Comparison of ENCODE assay signal across 20 cellular contexts in genomic region chr5:29960323-29960722, GRCh38.
DNase-seq lines count a peak whose midpoint lies in the region; ATAC-seq, FAIRE-seq and TF ChIP-seq lines count a peak whose summit lies in the region.
"Had no signal": no experiment of that assay in that cellular context is flagged by ENCODE, and none has a peak within 500 bp of the region (broad histone marks: within the 10 kb centered on the region; RNA-seq: fewer than 3 reads in every experiment).

No MANE protein-coding gene starts in this region.

- no peaks in the 10 kb centered on the region for H3K4me1 ChIP-seq in H9 (ENCODE audit: insufficient read depth, low read length)
- H3K4me1 ChIP-seq in mucosa of descending colon (ENCODE audit: low read depth): no peaks in the 10 kb centered on the region
- H3K4me1 ChIP-seq: BE2C, Caco-2 had no signal

- no peaks in the 10 kb centered on the region; a peak in 1 of 5 replicates for H3K9me3 Mint-ChIP-seq in H9
- H3K9me3 Mint-ChIP-seq in WTC11: peaks cover 22% of the 10 kb centered on the region
- peaks cover 4% of the 10 kb centered on the region for H3K9me3 Mint-ChIP-seq in activated CD4-positive, alpha-beta T cell treated with anti-CD3 and anti-CD28 coated beads, Interleukin-2, amount 10 ng/mL, durations not matched to agents 24 days and 14 days

- no peak overlapping the region for H3K56ac ChIP-seq in H9 (ENCODE audit: insufficient read length, low read depth, low read length)

- H3K23ac ChIP-seq in H9 (ENCODE audit: insufficient read length, low read depth, low read length): no peak overlapping the region

- no peak overlapping the region for H4K91ac ChIP-seq in H9 (ENCODE audit: insufficient read length, low read depth, low read length)

- no peak overlapping the region for H3K4ac ChIP-seq in H9 (ENCODE audit: low read depth, low read length)

- POLR2A ChIA-PET in WTC11 (lab: Charles Lee): no interaction called here

- H2BK15ac ChIP-seq in H9 (ENCODE audit: low read depth, low read length): no peak overlapping the region

- H4K8ac ChIP-seq in H9 (replicated peaks; ENCODE audit: insufficient read length, low read depth, low read length): no peak overlapping the region

- no peak overlapping the region for H3K4me3 ChIP-seq in mucosa of descending colon
- H3K4me3 ChIP-seq: GM23248 had no signal

- intact Hi-C loops in mucosa of descending colon (cut with DNase I, micrococcal nuclease): no loop called here
- intact Hi-C loops in activated CD4-positive, alpha-beta T cell treated with anti-CD3 and anti-CD28 coated beads, Interleukin-2, amount 10 ng/mL, durations not matched to agents 24 days and 14 days (cut with micrococcal nuclease): no loop called here
- intact Hi-C loops in Right ventricle myocardium superior (cut with DNase I): no loop called here

- no peak for FAIRE-seq in D721Med (lab: Jason Lieb, UNC)
- FAIRE-seq: A204.1, G401.6, GM12891, GM18507 had no signal

- H3K23me2 ChIP-seq in H9 (ENCODE audit: insufficient read length, low read depth, low read length, poor library complexity, severe bottlenecking): no peaks in the 10 kb centered on the region

- H2AFZ ChIP-seq in H9 (ENCODE audit: low read length): no peak overlapping the region
- H2AFZ ChIP-seq: GM23248 had no signal

- CTCF ChIA-PET in WTC11 (lab: Charles Lee): no interaction called here

- H3K79me1 ChIP-seq in H9 (ENCODE audit: insufficient read depth, low read depth, low read length, poor library complexity, severe bottlenecking): no peaks in the 10 kb centered on the region

- WGBS in H9 (ENCODE audit: extremely low coverage, insufficient read length, low lambda C conversion rate): no CpG with 5 or more reads among the region's 2 CpGs

- no peak overlapping the region for H3K9ac ChIP-seq in H9 (ENCODE audit: extremely low read depth, insufficient read length, low read length)
- H3K9ac ChIP-seq: GM23248, KMS-11 had no signal

- H4K20me1 ChIP-seq in H9 (ENCODE audit: control insufficient read depth, insufficient read depth, insufficient read length): no peaks in the 10 kb centered on the region

- H3K4me3 Mint-ChIP-seq in H9 (no peak overlapping the region), WTC11 (no peak overlapping the region)
- no peak overlapping the region for H3K4me3 Mint-ChIP-seq in activated CD4-positive, alpha-beta T cell treated with anti-CD3 and anti-CD28 coated beads, Interleukin-2, amount 10 ng/mL, durations not matched to agents 24 days and 14 days
- H3K4me3 Mint-ChIP-seq: CD4-positive, alpha-beta T cell had no signal

- H3K27ac Mint-ChIP-seq in H9 (no peak overlapping the region), WTC11 (no peak overlapping the region)
- H3K27ac Mint-ChIP-seq in activated CD4-positive, alpha-beta T cell treated with anti-CD3 and anti-CD28 coated beads, Interleukin-2, amount 10 ng/mL, durations not matched to agents 24 days and 14 days: no peak overlapping the region
- H3K27ac Mint-ChIP-seq: CD4-positive, alpha-beta T cell had no signal

- H3K18ac ChIP-seq in H9 (ENCODE audit: insufficient read length, low read depth, low read length): no peak overlapping the region

- H3K79me2 ChIP-seq in H9 (ENCODE audit: insufficient read depth, low read length): no peaks in the 10 kb centered on the region

- no peaks in the 10 kb centered on the region for H3K27me3 Mint-ChIP-seq in H9 (ENCODE audit: low read depth)
- H3K27me3 Mint-ChIP-seq in WTC11 (ENCODE audit: low read depth): no peaks in the 10 kb centered on the region
- no peaks in the 10 kb centered on the region for H3K27me3 Mint-ChIP-seq in activated CD4-positive, alpha-beta T cell treated with anti-CD3 and anti-CD28 coated beads, Interleukin-2, amount 10 ng/mL, durations not matched to agents 24 days and 14 days
- H3K27me3 Mint-ChIP-seq: CD4-positive, alpha-beta T cell had no signal

- H3K9me3 ChIP-seq in H9 (ENCODE audit: control insufficient read depth, low read depth, low read length) (no peaks in the 10 kb centered on the region), mucosa of descending colon (peaks cover 46% of the 10 kb centered on the region)
- H3K9me3 ChIP-seq: BE2C, Caco-2 had no signal

- H3K4me1 Mint-ChIP-seq in H9: no peaks in the 10 kb centered on the region
- H3K4me1 Mint-ChIP-seq in WTC11: no peaks in the 10 kb centered on the region
- H3K4me1 Mint-ChIP-seq in activated CD4-positive, alpha-beta T cell treated with anti-CD3 and anti-CD28 coated beads, Interleukin-2, amount 10 ng/mL, durations not matched to agents 24 days and 14 days: no peaks in the 10 kb centered on the region

- H2BK20ac ChIP-seq in H9 (ENCODE audit: low read depth, low read length, poor library complexity, severe bottlenecking): no peak overlapping the region

- DNase-seq in H9: peak; percentile 33
- DNase-seq in OCI-M1 (lab: John Stamatoyannopoulos, UW): peak; percentile 9
- DNase-seq in WTC11 (ENCODE audit: low spot score): no peak
- no peak for DNase-seq in mucosa of descending colon
- DNase-seq in activated CD4-positive, alpha-beta T cell treated with anti-CD3 and anti-CD28 coated beads, Interleukin-2, amount 10 ng/mL, durations not matched to agents 24 days and 14 days: no peak
- no peak for DNase-seq in Right ventricle myocardium superior
- DNase-seq in D721Med (ENCODE audit: insufficient read length, low spot score): no peak
- DNase-seq: ACHN; BE2C; C1 segment of cervical spinal cord; Caco-2; CD4-positive, alpha-beta T cell; DMS153; GM23248; H7 had no signal

- ATAC-seq in WTC11 (peak; percentile 73), mucosa of descending colon (no peak), Right ventricle myocardium superior (ENCODE audit: poor library complexity) (no peak)

- H3K27me3 ChIP-seq in H9 (ENCODE audit: insufficient read depth, low read length): no peaks in the 10 kb centered on the region
- H3K27me3 ChIP-seq: BE2C had no signal

- no peak overlapping the region for H2BK12ac ChIP-seq in H9 (ENCODE audit: insufficient read length, low read depth, low read length)

- H3K36me3 ChIP-seq in mucosa of descending colon (ENCODE audit: low read depth): no peaks in the 10 kb centered on the region
- H3K36me3 ChIP-seq: BE2C had no signal

- no peak overlapping the region for H3K14ac ChIP-seq in H9 (ENCODE audit: insufficient read depth, low read length)

- H3K4me2 ChIP-seq in H9 (ENCODE audit: insufficient read depth, insufficient read length, low read length): no peak overlapping the region
- H3K4me2 ChIP-seq: KMS-11 had no signal

- no peak overlapping the region for H2BK120ac ChIP-seq in H9 (ENCODE audit: low read depth, low read length, poor library complexity, severe bottlenecking)

- H2BK5ac ChIP-seq in H9 (ENCODE audit: insufficient read length, low read length): no peak overlapping the region

- TF ChIP-seq CTCF in H9 (conservative IDR thresholded peaks at IDR 0.05): 0 out of 3 replicates have a peak, but pooled peaks have one; percentile 24
- no peak for TF ChIP-seq CTCF in WTC11 (IDR thresholded peaks at IDR 0.05)
- TF ChIP-seq CTCF in mucosa of descending colon (IDR thresholded peaks at IDR 0.05): no peak
- no peak for TF ChIP-seq CTCF in D721Med (IDR thresholded peaks at IDR 0.05; ENCODE audit: insufficient read depth, missing control alignments)

- H3K36me3 Mint-ChIP-seq in H9 (ENCODE audit: insufficient read depth in 1 of 3, low read depth in 3 of 3) (no peaks in the 10 kb centered on the region), WTC11 (no peaks in the 10 kb centered on the region)
- H3K36me3 Mint-ChIP-seq in activated CD4-positive, alpha-beta T cell treated with anti-CD3 and anti-CD28 coated beads, Interleukin-2, amount 10 ng/mL, durations not matched to agents 24 days and 14 days (ENCODE audit: low read depth): no peaks in the 10 kb centered on the region

- no peak overlapping the region for H2AK5ac ChIP-seq in H9 (ENCODE audit: insufficient read length, low read length)

- no peak overlapping the region for H3T11ph ChIP-seq in H9 (ENCODE audit: low read length)

- H4K5ac ChIP-seq in H9 (ENCODE audit: insufficient read length, low read depth, low read length): no peak overlapping the region

- no peak overlapping the region for H3K27ac ChIP-seq in H9 (ENCODE audit: insufficient read length, low read depth, low read length)
- H3K27ac ChIP-seq: GM23248, KMS-11 had no signal

TF ChIP-seq in WTC11, 78 proteins besides CTCF, POLR2A, EP300 and RAD21 (continues in another document):
- TF ChIP-seq RELA (CRISPR knock-in tag; IDR thresholded peaks at IDR 0.05; ENCODE audit: borderline replicate concordance) (no peak), ERG (CRISPR knock-in tag; IDR thresholded peaks at IDR 0.05) (no peak), ZNF281 (CRISPR knock-in tag; IDR thresholded peaks at IDR 0.05) (no peak), ZNF121 (CRISPR knock-in tag; IDR thresholded peaks at IDR 0.05) (no peak), SMAD3 (CRISPR knock-in tag; IDR thresholded peaks at IDR 0.05; ENCODE audit: borderline replicate concordance) (no peak), ZNF423 (CRISPR knock-in tag; IDR thresholded peaks at IDR 0.05) (no peak)

Comparison
In these comparisons a context has a peak if more than half of its experiments do, and no peak if none do; other contexts are left out.
1. DNase-seq: peak in H9 (single experiment) and OCI-M1 (single experiment); none in WTC11 (single experiment), mucosa of descending colon (0 of 3), activated CD4-positive, alpha-beta T cell treated with anti-CD3 and anti-CD28 coated beads, Interleukin-2, amount 10 ng/mL, durations not matched to agents 24 days and 14 days (single experiment), Right ventricle myocardium superior (single experiment) and D721Med (single experiment).